Comparison of ENCODE assay signal across 1 cellular context in the genomic region with DNA sequence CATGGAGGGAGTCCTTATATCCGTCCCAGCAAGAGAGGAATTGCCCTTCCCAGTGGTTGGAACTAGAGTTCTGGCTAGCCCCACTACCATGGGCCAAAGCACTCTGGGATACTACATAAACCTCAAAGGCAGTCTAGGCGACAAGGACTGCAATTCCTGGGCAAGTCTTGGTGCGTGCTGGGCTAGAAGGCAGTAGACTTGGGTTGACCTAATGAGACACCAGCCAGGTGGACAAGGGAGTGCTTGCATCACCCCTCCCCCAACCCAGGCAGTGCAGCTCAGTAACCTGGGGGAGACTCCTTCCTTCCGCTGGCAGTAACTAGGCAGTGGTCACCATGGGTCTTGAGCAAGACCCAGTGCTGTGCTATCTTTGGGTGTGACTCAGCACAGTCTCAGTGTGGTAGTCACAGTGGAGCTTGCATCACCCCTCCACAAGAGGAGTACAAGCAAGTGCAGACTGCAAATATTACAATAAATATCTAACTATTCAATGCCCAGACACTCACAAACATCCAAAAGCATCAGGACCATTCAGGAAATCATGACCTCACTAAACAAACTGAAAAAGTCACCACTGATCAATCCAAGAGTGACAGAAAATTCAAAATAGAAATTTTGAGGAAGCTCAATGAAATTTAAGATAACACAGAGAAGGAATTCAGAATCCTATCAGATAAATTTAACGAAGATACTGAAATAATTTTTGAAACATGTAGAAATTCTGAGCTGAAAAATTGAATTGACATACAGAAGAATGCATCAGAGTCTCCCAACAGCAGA.
TF ChIP-seq lines count a peak whose summit lies in the region.

No MANE protein-coding gene starts in this region.

TF ChIP-seq in K562, 482 proteins besides CTCF, POLR2A, EP300 and RAD21 (continued from another document and continues in another):
- TF ChIP-seq, protein P1, sequence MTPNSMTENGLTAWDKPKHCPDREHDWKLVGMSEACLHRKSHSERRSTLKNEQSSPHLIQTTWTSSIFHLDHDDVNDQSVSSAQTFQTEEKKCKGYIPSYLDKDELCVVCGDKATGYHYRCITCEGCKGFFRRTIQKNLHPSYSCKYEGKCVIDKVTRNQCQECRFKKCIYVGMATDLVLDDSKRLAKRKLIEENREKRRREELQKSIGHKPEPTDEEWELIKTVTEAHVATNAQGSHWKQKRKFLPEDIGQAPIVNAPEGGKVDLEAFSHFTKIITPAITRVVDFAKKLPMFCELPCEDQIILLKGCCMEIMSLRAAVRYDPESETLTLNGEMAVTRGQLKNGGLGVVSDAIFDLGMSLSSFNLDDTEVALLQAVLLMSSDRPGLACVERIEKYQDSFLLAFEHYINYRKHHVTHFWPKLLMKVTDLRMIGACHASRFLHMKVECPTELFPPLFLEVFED (CRISPR knock-in tag; conservative IDR thresholded peaks at IDR 0.05) = peak; percentile 86
- TF ChIP-seq, protein P2, sequence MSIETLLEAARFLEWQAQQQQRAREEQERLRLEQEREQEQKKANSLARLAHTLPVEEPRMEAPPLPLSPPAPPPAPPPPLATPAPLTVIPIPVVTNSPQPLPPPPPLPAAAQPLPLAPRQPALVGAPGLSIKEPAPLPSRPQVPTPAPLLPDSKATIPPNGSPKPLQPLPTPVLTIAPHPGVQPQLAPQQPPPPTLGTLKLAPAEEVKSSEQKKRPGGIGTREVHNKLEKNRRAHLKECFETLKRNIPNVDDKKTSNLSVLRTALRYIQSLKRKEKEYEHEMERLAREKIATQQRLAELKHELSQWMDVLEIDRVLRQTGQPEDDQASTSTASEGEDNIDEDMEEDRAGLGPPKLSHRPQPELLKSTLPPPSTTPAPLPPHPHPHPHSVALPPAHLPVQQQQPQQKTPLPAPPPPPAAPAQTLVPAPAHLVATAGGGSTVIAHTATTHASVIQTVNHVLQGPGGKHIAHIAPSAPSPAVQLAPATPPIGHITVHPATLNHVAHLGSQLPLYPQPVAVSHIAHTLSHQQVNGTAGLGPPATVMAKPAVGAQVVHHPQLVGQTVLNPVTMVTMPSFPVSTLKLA (conservative IDR thresholded peaks at IDR 0.05) = peak; percentile 28 to 36; a peak in 1 of 4 replicates
- TF ChIP-seq POLR3A (IDR thresholded peaks at IDR 0.05; ENCODE audit: borderline replicate concordance, extremely low read depth, insufficient read depth, insufficient read length) (no peak), L3MBTL2 (IDR thresholded peaks at IDR 0.05) (peak; percentile 65; the same call in 1 of the 2 replicates), ZBED1 (IDR thresholded peaks at IDR 0.05) (no peak; the same call in 1 of the 2 replicates), HOXB6 (CRISPR knock-in tag; IDR thresholded peaks at IDR 0.05; ENCODE audit: borderline replicate concordance) (no peak), ELF1 (tag; IDR thresholded peaks at IDR 0.05) (no peak; the same call in 1 of the 2 replicates), NFE2L1 (tag; IDR thresholded peaks at IDR 0.05; ENCODE audit: borderline replicate concordance, low read depth) (peak; percentile 69), HIVEP1 (CRISPR knock-in tag; IDR thresholded peaks at IDR 0.05) (0 out of 2 replicates have a peak, but pooled peaks have one; percentile 78), CXXC5 (CRISPR knock-in tag; IDR thresholded peaks at IDR 0.05) (peak; percentile 77), ZNF24 (IDR thresholded peaks at IDR 0.05) (peak; percentile 71), MIER1 (IDR thresholded peaks at IDR 0.05; ENCODE audit: low read depth) (no peak), RBM15 (IDR thresholded peaks at IDR 0.05; ENCODE audit: insufficient read depth, low read length) (no peak), JUNB (CRISPR knock-in tag; conservative IDR thresholded peaks at IDR 0.05) (no peak), NELFE (IDR thresholded peaks at IDR 0.05; ENCODE audit: insufficient read depth, insufficient read length) (no peak), ZKSCAN1 (IDR thresholded peaks at IDR 0.05; ENCODE audit: low read depth, low read length) (peak; percentile 71; the same call in 1 of the 2 replicates), RBM17 (IDR thresholded peaks at IDR 0.05; ENCODE audit: borderline replicate concordance, low read depth, low read length) (no peak), KLF10 (CRISPR knock-in tag; IDR thresholded peaks at IDR 0.05) (no peak), SIN3B (IDR thresholded peaks at IDR 0.05; ENCODE audit: low read depth) (no peak), LEF1 (IDR thresholded peaks at IDR 0.05) (peak; percentile 94)
- TF ChIP-seq, protein P3, sequence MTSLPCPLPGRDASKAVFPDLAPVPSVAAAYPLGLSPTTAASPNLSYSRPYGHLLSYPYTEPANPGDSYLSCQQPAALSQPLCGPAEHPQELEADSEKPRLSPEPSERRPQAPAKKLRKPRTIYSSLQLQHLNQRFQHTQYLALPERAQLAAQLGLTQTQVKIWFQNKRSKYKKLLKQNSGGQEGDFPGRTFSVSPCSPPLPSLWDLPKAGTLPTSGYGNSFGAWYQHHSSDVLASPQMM (CRISPR knock-in tag; IDR thresholded peaks at IDR 0.05) = no peak
- TF ChIP-seq, protein P4, sequence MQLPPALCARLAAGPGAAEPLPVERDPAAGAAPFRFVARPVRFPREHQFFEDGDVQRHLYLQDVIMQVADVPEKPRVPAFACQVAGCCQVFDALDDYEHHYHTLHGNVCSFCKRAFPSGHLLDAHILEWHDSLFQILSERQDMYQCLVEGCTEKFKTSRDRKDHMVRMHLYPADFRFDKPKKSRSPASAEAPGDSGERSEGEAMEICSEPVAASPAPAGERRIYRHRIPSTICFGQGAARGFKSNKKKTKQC (CRISPR knock-in tag; IDR thresholded peaks at IDR 0.05) = no peak
- TF ChIP-seq, protein P5, sequence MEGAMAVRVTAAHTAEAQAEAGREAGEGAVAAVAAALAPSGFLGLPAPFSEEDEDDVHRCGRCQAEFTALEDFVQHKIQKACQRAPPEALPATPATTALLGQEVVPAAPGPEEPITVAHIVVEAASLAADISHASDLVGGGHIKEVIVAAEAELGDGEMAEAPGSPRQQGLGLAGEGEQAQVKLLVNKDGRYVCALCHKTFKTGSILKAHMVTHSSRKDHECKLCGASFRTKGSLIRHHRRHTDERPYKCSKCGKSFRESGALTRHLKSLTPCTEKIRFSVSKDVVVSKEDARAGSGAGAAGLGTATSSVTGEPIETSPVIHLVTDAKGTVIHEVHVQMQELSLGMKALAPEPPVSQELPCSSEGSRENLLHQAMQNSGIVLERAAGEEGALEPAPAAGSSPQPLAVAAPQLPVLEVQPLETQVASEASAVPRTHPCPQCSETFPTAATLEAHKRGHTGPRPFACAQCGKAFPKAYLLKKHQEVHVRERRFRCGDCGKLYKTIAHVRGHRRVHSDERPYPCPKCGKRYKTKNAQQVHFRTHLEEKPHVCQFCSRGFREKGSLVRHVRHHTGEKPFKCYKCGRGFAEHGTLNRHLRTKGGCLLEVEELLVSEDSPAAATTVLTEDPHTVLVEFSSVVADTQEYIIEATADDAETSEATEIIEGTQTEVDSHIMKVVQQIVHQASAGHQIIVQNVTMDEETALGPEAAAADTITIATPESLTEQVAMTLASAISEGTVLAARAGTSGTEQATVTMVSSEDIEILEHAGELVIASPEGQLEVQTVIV (CRISPR knock-in tag; IDR thresholded peaks at IDR 0.05; ENCODE audit: borderline replicate concordance) = no peak
- TF ChIP-seq, protein P6, sequence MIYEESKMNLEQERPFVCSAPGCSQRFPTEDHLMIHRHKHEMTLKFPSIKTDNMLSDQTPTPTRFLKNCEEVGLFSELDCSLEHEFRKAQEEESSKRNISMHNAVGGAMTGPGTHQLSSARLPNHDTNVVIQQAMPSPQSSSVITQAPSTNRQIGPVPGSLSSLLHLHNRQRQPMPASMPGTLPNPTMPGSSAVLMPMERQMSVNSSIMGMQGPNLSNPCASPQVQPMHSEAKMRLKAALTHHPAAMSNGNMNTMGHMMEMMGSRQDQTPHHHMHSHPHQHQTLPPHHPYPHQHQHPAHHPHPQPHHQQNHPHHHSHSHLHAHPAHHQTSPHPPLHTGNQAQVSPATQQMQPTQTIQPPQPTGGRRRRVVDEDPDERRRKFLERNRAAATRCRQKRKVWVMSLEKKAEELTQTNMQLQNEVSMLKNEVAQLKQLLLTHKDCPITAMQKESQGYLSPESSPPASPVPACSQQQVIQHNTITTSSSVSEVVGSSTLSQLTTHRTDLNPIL (CRISPR knock-in tag; IDR thresholded peaks at IDR 0.05) = no peak
- TF ChIP-seq, protein P7, sequence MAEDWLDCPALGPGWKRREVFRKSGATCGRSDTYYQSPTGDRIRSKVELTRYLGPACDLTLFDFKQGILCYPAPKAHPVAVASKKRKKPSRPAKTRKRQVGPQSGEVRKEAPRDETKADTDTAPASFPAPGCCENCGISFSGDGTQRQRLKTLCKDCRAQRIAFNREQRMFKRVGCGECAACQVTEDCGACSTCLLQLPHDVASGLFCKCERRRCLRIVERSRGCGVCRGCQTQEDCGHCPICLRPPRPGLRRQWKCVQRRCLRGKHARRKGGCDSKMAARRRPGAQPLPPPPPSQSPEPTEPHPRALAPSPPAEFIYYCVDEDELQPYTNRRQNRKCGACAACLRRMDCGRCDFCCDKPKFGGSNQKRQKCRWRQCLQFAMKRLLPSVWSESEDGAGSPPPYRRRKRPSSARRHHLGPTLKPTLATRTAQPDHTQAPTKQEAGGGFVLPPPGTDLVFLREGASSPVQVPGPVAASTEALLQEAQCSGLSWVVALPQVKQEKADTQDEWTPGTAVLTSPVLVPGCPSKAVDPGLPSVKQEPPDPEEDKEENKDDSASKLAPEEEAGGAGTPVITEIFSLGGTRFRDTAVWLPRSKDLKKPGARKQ (CRISPR knock-in tag; IDR thresholded peaks at IDR 0.05) = no peak
- TF ChIP-seq, protein P8, sequence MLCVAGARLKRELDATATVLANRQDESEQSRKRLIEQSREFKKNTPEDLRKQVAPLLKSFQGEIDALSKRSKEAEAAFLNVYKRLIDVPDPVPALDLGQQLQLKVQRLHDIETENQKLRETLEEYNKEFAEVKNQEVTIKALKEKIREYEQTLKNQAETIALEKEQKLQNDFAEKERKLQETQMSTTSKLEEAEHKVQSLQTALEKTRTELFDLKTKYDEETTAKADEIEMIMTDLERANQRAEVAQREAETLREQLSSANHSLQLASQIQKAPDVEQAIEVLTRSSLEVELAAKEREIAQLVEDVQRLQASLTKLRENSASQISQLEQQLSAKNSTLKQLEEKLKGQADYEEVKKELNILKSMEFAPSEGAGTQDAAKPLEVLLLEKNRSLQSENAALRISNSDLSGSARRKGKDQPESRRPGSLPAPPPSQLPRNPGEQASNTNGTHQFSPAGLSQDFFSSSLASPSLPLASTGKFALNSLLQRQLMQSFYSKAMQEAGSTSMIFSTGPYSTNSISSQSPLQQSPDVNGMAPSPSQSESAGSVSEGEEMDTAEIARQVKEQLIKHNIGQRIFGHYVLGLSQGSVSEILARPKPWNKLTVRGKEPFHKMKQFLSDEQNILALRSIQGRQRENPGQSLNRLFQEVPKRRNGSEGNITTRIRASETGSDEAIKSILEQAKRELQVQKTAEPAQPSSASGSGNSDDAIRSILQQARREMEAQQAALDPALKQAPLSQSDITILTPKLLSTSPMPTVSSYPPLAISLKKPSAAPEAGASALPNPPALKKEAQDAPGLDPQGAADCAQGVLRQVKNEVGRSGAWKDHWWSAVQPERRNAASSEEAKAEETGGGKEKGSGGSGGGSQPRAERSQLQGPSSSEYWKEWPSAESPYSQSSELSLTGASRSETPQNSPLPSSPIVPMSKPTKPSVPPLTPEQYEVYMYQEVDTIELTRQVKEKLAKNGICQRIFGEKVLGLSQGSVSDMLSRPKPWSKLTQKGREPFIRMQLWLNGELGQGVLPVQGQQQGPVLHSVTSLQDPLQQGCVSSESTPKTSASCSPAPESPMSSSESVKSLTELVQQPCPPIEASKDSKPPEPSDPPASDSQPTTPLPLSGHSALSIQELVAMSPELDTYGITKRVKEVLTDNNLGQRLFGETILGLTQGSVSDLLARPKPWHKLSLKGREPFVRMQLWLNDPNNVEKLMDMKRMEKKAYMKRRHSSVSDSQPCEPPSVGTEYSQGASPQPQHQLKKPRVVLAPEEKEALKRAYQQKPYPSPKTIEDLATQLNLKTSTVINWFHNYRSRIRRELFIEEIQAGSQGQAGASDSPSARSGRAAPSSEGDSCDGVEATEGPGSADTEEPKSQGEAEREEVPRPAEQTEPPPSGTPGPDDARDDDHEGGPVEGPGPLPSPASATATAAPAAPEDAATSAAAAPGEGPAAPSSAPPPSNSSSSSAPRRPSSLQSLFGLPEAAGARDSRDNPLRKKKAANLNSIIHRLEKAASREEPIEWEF (CRISPR knock-in tag; IDR thresholded peaks at IDR 0.05) = no peak
- TF ChIP-seq, protein P9, sequence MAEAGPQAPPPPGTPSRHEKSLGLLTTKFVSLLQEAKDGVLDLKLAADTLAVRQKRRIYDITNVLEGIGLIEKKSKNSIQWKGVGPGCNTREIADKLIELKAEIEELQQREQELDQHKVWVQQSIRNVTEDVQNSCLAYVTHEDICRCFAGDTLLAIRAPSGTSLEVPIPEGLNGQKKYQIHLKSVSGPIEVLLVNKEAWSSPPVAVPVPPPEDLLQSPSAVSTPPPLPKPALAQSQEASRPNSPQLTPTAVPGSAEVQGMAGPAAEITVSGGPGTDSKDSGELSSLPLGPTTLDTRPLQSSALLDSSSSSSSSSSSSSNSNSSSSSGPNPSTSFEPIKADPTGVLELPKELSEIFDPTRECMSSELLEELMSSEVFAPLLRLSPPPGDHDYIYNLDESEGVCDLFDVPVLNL (CRISPR knock-in tag; IDR thresholded peaks at IDR 0.05; ENCODE audit: low read depth) = no peak
- TF ChIP-seq, protein P10, sequence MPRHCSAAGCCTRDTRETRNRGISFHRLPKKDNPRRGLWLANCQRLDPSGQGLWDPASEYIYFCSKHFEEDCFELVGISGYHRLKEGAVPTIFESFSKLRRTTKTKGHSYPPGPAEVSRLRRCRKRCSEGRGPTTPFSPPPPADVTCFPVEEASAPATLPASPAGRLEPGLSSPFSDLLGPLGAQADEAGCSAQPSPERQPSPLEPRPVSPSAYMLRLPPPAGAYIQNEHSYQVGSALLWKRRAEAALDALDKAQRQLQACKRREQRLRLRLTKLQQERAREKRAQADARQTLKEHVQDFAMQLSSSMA (CRISPR knock-in tag; IDR thresholded peaks at IDR 0.05) = no peak
- TF ChIP-seq, protein P11, sequence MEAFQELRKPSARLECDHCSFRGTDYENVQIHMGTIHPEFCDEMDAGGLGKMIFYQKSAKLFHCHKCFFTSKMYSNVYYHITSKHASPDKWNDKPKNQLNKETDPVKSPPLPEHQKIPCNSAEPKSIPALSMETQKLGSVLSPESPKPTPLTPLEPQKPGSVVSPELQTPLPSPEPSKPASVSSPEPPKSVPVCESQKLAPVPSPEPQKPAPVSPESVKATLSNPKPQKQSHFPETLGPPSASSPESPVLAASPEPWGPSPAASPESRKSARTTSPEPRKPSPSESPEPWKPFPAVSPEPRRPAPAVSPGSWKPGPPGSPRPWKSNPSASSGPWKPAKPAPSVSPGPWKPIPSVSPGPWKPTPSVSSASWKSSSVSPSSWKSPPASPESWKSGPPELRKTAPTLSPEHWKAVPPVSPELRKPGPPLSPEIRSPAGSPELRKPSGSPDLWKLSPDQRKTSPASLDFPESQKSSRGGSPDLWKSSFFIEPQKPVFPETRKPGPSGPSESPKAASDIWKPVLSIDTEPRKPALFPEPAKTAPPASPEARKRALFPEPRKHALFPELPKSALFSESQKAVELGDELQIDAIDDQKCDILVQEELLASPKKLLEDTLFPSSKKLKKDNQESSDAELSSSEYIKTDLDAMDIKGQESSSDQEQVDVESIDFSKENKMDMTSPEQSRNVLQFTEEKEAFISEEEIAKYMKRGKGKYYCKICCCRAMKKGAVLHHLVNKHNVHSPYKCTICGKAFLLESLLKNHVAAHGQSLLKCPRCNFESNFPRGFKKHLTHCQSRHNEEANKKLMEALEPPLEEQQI (IDR thresholded peaks at IDR 0.05) = peak; percentile 82
- TF ChIP-seq, protein P12, sequence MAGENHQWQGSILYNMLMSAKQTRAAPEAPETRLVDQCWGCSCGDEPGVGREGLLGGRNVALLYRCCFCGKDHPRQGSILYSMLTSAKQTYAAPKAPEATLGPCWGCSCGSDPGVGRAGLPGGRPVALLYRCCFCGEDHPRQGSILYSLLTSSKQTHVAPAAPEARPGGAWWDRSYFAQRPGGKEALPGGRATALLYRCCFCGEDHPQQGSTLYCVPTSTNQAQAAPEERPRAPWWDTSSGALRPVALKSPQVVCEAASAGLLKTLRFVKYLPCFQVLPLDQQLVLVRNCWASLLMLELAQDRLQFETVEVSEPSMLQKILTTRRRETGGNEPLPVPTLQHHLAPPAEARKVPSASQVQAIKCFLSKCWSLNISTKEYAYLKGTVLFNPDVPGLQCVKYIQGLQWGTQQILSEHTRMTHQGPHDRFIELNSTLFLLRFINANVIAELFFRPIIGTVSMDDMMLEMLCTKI (IDR thresholded peaks at IDR 0.05; ENCODE audit: partially characterized antibody) = no peak
